In the genomic region with DNA sequence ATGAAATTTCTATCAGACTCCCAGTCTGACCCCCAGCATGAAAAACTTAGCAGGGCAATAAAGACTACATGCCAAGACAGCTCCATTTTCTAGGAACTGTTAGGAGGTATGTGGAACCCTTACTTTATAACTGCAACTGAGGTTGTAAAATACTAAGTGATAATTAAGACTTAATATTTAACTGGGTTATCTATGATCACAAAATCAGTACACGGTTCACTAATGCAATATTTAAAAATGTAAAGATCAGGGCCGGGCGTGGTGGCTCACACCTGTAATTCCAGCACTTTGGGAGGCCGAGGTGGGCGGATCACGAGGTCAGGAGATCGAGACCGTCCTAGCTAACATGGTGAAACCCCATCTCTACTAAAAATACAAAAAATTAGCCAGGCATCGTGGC, we compare ENCODE assay signal across 6 cellular contexts. TPM values are rescaled to one million over a fixed set of nuclear protein-coding genes. Genes with fewer than 3 reads are reported as not detected.
"Had no signal": no experiment of that assay in that cellular context is flagged by ENCODE, and none has a peak within 500 bp of the region (broad histone marks: within the 10 kb centered on the region; RNA-seq: fewer than 3 reads in every experiment).

A gene (minus strand): TSS at position 101 of the 400 bp plus-strand sequence. CDS start 15 bp downstream, at position 86.

RNA-seq across cellular contexts. Expression of the gene that starts here (rescaled TPM):
- total RNA-seq: astrocyte, bronchial epithelial cell, cardiac septum, esophagus muscularis mucosa, foreskin keratinocyte had no signal
- polyA plus RNA-seq: foreskin keratinocyte, heart left ventricle had no signal
